In the genomic region with DNA sequence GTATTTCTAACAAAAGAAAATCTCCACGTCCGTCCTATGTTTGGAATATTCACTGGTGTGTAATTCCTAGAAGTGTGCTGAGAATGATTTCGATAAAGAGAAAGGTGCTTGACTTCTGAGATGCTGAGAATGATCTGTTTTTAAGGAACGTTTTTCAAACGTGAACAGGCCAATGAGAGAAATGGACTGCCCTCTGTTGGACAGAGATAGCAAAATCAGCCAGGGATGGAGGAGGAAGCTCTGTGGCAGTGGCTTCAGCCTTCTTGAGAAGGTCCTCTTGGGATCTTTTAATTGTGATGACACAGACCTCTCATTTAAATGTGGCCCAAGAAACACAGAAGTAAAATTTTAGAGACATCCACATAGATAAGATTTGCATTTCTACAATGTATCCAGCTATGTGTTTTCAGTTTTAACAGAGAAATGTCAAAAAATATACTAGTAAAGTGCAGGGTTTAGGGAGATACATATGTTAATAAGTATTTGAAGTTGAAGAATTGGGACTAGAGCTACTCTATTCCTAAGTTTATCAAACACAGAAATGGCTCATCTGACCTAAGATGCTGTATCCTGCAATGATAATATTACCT, we compare ENCODE assay signal across 8 cellular contexts.
DNase-seq lines count a peak whose midpoint lies in the region; ATAC-seq, FAIRE-seq and TF ChIP-seq lines count a peak whose summit lies in the region.

No MANE protein-coding gene starts in this region.

- H3K27me3 ChIP-seq in esophagus squamous epithelium (peaks cover 0 to 42% (median 0%) of the 10 kb centered on the region in 4 donors), neuronal stem cell (ENCODE audit: control insufficient read depth in 3 of 3, insufficient read depth in 3 of 3, low read depth in 1 of 3, low read length in 3 of 3) (peaks cover 0 to 9% (median 0%) of the 10 kb centered on the region in 3 experiments), vagina (no peaks in the 10 kb centered on the region)

- no peaks in the 10 kb centered on the region for H3K9me3 ChIP-seq in esophagus squamous epithelium
- H3K9me3 ChIP-seq in neuronal stem cell (replicated peaks in 1 of 2; ENCODE audit: control insufficient read depth in 2 of 2, insufficient read depth in 1 of 2, low read depth in 1 of 2, low read length in 2 of 2), result no peaks in the 10 kb centered on the region
- no peaks in the 10 kb centered on the region for H3K9me3 ChIP-seq in vagina

- H2AK5ac ChIP-seq in neuronal stem cell (ENCODE audit: low read depth, low read length), result no peak overlapping the region

- no peak overlapping the region for H2BK12ac ChIP-seq in neuronal stem cell (ENCODE audit: low read length)

- no peak overlapping the region for H3K4ac ChIP-seq in neuronal stem cell (ENCODE audit: low read length)

- no peak overlapping the region for H3K4me3 ChIP-seq in esophagus squamous epithelium
- no peak overlapping the region for H3K4me3 ChIP-seq in neuronal stem cell (ENCODE audit: low read length in 2 of 2)
- H3K4me3 ChIP-seq in vagina, result no peak overlapping the region

- no peak overlapping the region for H3K4me2 ChIP-seq in neuronal stem cell (ENCODE audit: insufficient read depth, low read length, poor library complexity, severe bottlenecking)

- no peak overlapping the region for H3K14ac ChIP-seq in neuronal stem cell (ENCODE audit: low read length)

- H3K4me1 ChIP-seq in esophagus squamous epithelium (no peaks in the 10 kb centered on the region), neuronal stem cell (ENCODE audit: control insufficient read depth in 2 of 2, insufficient read depth in 1 of 2, low read depth in 1 of 2, low read length in 2 of 2) (peaks cover 0 to 8% of the 10 kb centered on the region in 2 donors), vagina (no peaks in the 10 kb centered on the region)

- peak; percentile 16 for DNase-seq in NCI-H1092 treated with DMSO at 0.1 percent for 48 hours (lab: John Stamatoyannopoulos, UW)
- no peak for DNase-seq in NCI-H1092 (lab: John Stamatoyannopoulos, UW)
- peak; percentile 41 for DNase-seq in HTR-8/SVneo (ENCODE audit: insufficient read length, low spot score)
- peak; percentile 59 for DNase-seq in RKO (ENCODE audit: low spot score)
- no peak for DNase-seq in esophagus squamous epithelium (lab: John Stamatoyannopoulos, UW)
- DNase-seq in neuronal stem cell (ENCODE audit: low spot score), result peak; percentile 48
- DNase-seq in vagina (ENCODE audit: extremely low spot score in 2 of 2), result no peak

- no peak overlapping the region for H3K9ac ChIP-seq in neuronal stem cell (ENCODE audit: low read depth, low read length, poor library complexity)

- H2BK5ac ChIP-seq in neuronal stem cell (ENCODE audit: low read length), result no peak overlapping the region

- H4K8ac ChIP-seq in neuronal stem cell (ENCODE audit: low read depth, low read length), result no peak overlapping the region

- FAIRE-seq in HTR-8/SVneo (lab: Jason Lieb, UNC), result no peak

- H3K18ac ChIP-seq in neuronal stem cell (ENCODE audit: low read length), result no peak overlapping the region

- H4K91ac ChIP-seq in neuronal stem cell (ENCODE audit: low read depth, low read length, poor library complexity), result no peak overlapping the region

- peak; percentile 81 for ATAC-seq in GM19351 (IDR thresholded peaks at IDR 0.05; ENCODE audit: unreplicated experiment)

- no peak for TF ChIP-seq POLR2A in esophagus squamous epithelium (IDR thresholded peaks at IDR 0.05)
- TF ChIP-seq POLR2A in vagina (IDR thresholded peaks at IDR 0.05), result no peak

- H3K36me3 ChIP-seq in esophagus squamous epithelium, result no peaks in the 10 kb centered on the region
- no peaks in the 10 kb centered on the region for H3K36me3 ChIP-seq in neuronal stem cell (replicated peaks in 1 of 2; ENCODE audit: control insufficient read depth in 2 of 2, insufficient read depth in 2 of 2, low read length in 2 of 2)
- no peaks in the 10 kb centered on the region for H3K36me3 ChIP-seq in vagina

- TF ChIP-seq CTCF in esophagus squamous epithelium (IDR thresholded peaks at IDR 0.05) (peak in 4 of 6 experiments; percentile 26 to 53 (median 28)), vagina (IDR thresholded peaks at IDR 0.05) (no peak)

- no peaks in the 10 kb centered on the region for H3K79me1 ChIP-seq in neuronal stem cell (ENCODE audit: low read depth, low read length)

- no peak overlapping the region for H2BK15ac ChIP-seq in neuronal stem cell (ENCODE audit: low read length)

- H3K27ac ChIP-seq in esophagus squamous epithelium (no peak overlapping the region), neuronal stem cell (replicated peaks; ENCODE audit: low read length) (no peak overlapping the region), vagina (no peak overlapping the region)

- WGBS in esophagus squamous epithelium, 2 donors, result 10 to 12% methylated on average over 5 of the region's 5 CpGs
- WGBS in neuronal stem cell (ENCODE audit: extremely low coverage in 2 of 2, insufficient read length in 2 of 2, insufficient replicate concordance in 1 of 2), 2 donors, result no CpG with 5 or more reads among the region's 5 CpGs

- intact Hi-C loops in esophagus squamous epithelium (cut with DNase I) (no loop called here), vagina (cut with DNase I) (no loop called here)

- no peak overlapping the region for H3K23ac ChIP-seq in neuronal stem cell (ENCODE audit: low read depth, low read length, poor library complexity)

- no peak overlapping the region for H2BK120ac ChIP-seq in neuronal stem cell (ENCODE audit: low read depth, low read length)

- peak overlapping the region; percentile 57 for H2AFZ ChIP-seq in neuronal stem cell (ENCODE audit: low read length)

Comparison
In these comparisons a context has a peak if more than half of its experiments do, and no peak if none do; other contexts are left out.
1. DNase-seq: peak in NCI-H1092 treated with DMSO at 0.1 percent for 48 hours (single experiment), HTR-8/SVneo (single experiment), RKO (single experiment) and neuronal stem cell (single experiment); none in NCI-H1092 (single experiment), esophagus squamous epithelium (single experiment) and vagina (0 of 2).
2. CTCF ChIP-seq: peak in esophagus squamous epithelium (4 of 6); none in vagina (0 of 3).